20 cellular contexts compared by ENCODE assay signal in genomic region chr11:18958221-18958910, GRCh38. TPM values are rescaled to one million over a fixed set of nuclear protein-coding genes. Genes with fewer than 3 reads are reported as not detected.
"Had no signal": no experiment of that assay in that cellular context is flagged by ENCODE, and none has a peak within 500 bp of the region (broad histone marks: within the 10 kb centered on the region; RNA-seq: fewer than 3 reads in every experiment).

No MANE protein-coding gene starts in this region.

- H3K27me3 ChIP-seq: neutrophil, right atrium auricular region had no signal

- H3K4me3 ChIP-seq: mucosa of descending colon, right atrium auricular region, skin epidermis had no signal

- H3K4me3 Mint-ChIP-seq: activated CD4-positive, alpha-beta memory T cell treated with anti-CD3 and anti-CD28 coated beads for 36 hours; activated naive CD8-positive, alpha-beta T cell treated with anti-CD3 and anti-CD28 coated beads for 36 hours; activated T-cell treated with anti-CD3 and anti-CD28 coated beads, Interleukin-2, amount 50 U/mL, for 4 hours; naive thymus-derived CD8-positive, alpha-beta T cell; T-helper 2 cell treated with Interferon-gamma antibody and Interleukin-4, amounts not matched to agents 5 μg/mL and 100 μg/mL, for 36 hours had no signal

- ATAC-seq: activated T-cell treated with anti-CD3 and anti-CD28 coated beads, Interleukin-2, amount 50 U/mL, for 4 hours; esophagus mucosa; mucosa of descending colon; naive thymus-derived CD8-positive, alpha-beta T cell had no signal

- H3K27me3 Mint-ChIP-seq: activated naive CD8-positive, alpha-beta T cell treated with anti-CD3 and anti-CD28 coated beads for 36 hours had no signal

- H3K9me3 ChIP-seq: mucosa of descending colon, neutrophil, right atrium auricular region had no signal

- H3K27ac ChIP-seq: neutrophil, right atrium auricular region, skin epidermis had no signal

- H3K4me1 ChIP-seq: right atrium auricular region had no signal

- H3K27ac Mint-ChIP-seq: activated CD4-positive, alpha-beta memory T cell treated with anti-CD3 and anti-CD28 coated beads for 36 hours; activated naive CD8-positive, alpha-beta T cell treated with anti-CD3 and anti-CD28 coated beads for 36 hours; naive thymus-derived CD8-positive, alpha-beta T cell; T-helper 2 cell treated with Interferon-gamma antibody and Interleukin-4, amounts not matched to agents 5 μg/mL and 100 μg/mL, for 36 hours had no signal

- H3K9me3 Mint-ChIP-seq: activated CD4-positive, alpha-beta memory T cell treated with anti-CD3 and anti-CD28 coated beads for 36 hours; activated naive CD8-positive, alpha-beta T cell treated with anti-CD3 and anti-CD28 coated beads for 36 hours; activated T-cell treated with anti-CD3 and anti-CD28 coated beads, Interleukin-2, amount 50 U/mL, for 4 hours; naive thymus-derived CD8-positive, alpha-beta T cell; T-helper 2 cell treated with Interferon-gamma antibody and Interleukin-4, amounts not matched to agents 5 μg/mL and 100 μg/mL, for 36 hours had no signal

- H3K36me3 Mint-ChIP-seq: activated CD4-positive, alpha-beta memory T cell treated with anti-CD3 and anti-CD28 coated beads for 36 hours; activated naive CD8-positive, alpha-beta T cell treated with anti-CD3 and anti-CD28 coated beads for 36 hours; naive thymus-derived CD8-positive, alpha-beta T cell had no signal

- H3K36me3 ChIP-seq: neutrophil, right atrium auricular region had no signal

- DNase-seq: activated CD4-positive, alpha-beta memory T cell treated with anti-CD3 and anti-CD28 coated beads for 36 hours; activated CD4-positive, CD25-positive, alpha-beta regulatory T cell treated with anti-CD3 and anti-CD28 coated beads, Interleukin-2, amount 50 U/mL, for 72 hours; activated gamma-delta T cell treated with Interleukin-2 at 50 U/mL for 16 hours; activated naive CD8-positive, alpha-beta T cell treated with anti-CD3 and anti-CD28 coated beads for 36 hours; activated T-cell treated with anti-CD3 and anti-CD28 coated beads, Interleukin-2, amount 50 U/mL, for 4 hours; anterior cingulate cortex; kidney glomerular epithelial cell; mucosa of descending colon; naive thymus-derived CD8-positive, alpha-beta T cell; posterior cingulate gyrus; substantia nigra had no signal

- H3K4me1 Mint-ChIP-seq: activated naive CD8-positive, alpha-beta T cell treated with anti-CD3 and anti-CD28 coated beads for 36 hours; naive thymus-derived CD8-positive, alpha-beta T cell had no signal

RNA-seq across cellular contexts. Expression of gene MRGPRX1, which starts 19.2 kb away (rescaled TPM):
- total RNA-seq: activated CD4-positive, alpha-beta memory T cell treated with anti-CD3 and anti-CD28 coated beads for 36 hours; activated naive CD8-positive, alpha-beta T cell treated with anti-CD3 and anti-CD28 coated beads for 36 hours; activated T-cell treated with anti-CD3 and anti-CD28 coated beads, Interleukin-2, amount 50 U/mL, for 4 hours; chondrocyte; dermis microvascular lymphatic vessel endothelial cell; esophagus mucosa; lung microvascular endothelial cell; mucosa of descending colon; naive thymus-derived CD8-positive, alpha-beta T cell; right atrium auricular region; ureter had no signal
- polyA plus RNA-seq: naive thymus-derived CD8-positive, alpha-beta T cell had no signal
